In the genomic region with DNA sequence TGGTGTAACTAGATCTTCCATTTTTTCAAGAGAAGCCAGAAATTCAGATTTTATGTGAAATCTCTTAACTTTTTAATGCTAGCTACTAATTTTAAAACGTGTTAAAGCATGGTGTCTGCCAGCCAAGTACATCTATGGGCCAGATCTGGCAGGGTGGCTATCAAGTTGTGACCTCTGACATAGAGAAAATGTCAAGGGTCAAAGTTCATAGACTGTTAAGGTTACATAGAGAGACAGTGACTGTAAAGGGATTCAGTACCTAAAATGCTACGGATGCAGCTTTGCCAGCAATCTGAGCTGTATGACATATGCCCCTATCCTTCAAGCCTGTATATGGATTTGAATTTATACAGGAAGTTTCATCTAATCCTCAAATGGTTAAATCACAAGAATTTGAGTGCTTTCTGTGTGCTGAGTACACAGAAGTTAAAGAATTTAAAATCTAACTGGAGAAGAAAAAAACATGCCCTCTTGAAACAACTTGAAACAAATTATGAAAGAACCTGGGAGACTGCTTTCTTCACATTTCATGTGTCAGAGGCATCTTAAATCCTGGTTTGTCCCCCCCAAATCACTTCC, we compare ENCODE assay signal across 8 cellular contexts. TPM values are rescaled to one million over a fixed set of nuclear protein-coding genes. Genes with fewer than 3 reads are reported as not detected.
DNase-seq lines count a peak whose midpoint lies in the region; ATAC-seq and TF ChIP-seq lines count a peak whose summit lies in the region.

No MANE protein-coding gene starts in this region.

- intact Hi-C loops in left ventricle myocardium superior (cut with micrococcal nuclease) = no loop called here

- no peak for TF ChIP-seq CTCF in right atrium auricular region (IDR thresholded peaks at IDR 0.05)
- TF ChIP-seq CTCF in brain microvascular endothelial cell (IDR thresholded peaks at IDR 0.05; ENCODE audit: low read depth, low read length, missing control alignments) = no peak
- TF ChIP-seq CTCF in GM20000 (IDR thresholded peaks at IDR 0.05; ENCODE audit: extremely low read depth, missing control alignments) = no peak

- in situ Hi-C loops in brain microvascular endothelial cell (cut with HindIII; ENCODE audit: low pct_ligation_motif_present, low sequenced_read_pairs) = no loop called here

- H3K36me3 ChIP-seq in right atrium auricular region = no peaks in the 10 kb centered on the region
- peaks cover 8% of the 10 kb centered on the region for H3K36me3 ChIP-seq in brain microvascular endothelial cell (replicated peaks)
- peaks cover 0 to 8% of the 10 kb centered on the region in 2 donors for H3K36me3 ChIP-seq in muscle layer of duodenum (ENCODE audit: control insufficient read depth in 1 of 2, insufficient read depth in 2 of 2, low read length in 2 of 2)

- DNase-seq in right atrium auricular region (ENCODE audit: low spot score) (no peak), left ventricle myocardium superior (no peak), brain microvascular endothelial cell (no peak), GM20000 (ENCODE audit: low spot score) (no peak)
- DNase-seq in stimulated activated CD4-positive, alpha-beta T cell treated with anti-CD3 and anti-CD28 coated beads, Interleukin-2, amount 100 ng/mL, for 24 hours = no peak

- no peaks in the 10 kb centered on the region for H3K27me3 ChIP-seq in right atrium auricular region
- H3K27me3 ChIP-seq in brain microvascular endothelial cell (replicated peaks) = no peaks in the 10 kb centered on the region
- no peaks in the 10 kb centered on the region for H3K27me3 ChIP-seq in muscle layer of duodenum (ENCODE audit: low read depth, low read length)

- peaks cover 0 to 41% of the 10 kb centered on the region in 2 donors for H3K4me1 ChIP-seq in right atrium auricular region
- peaks cover 0 to 26% of the 10 kb centered on the region in 2 donors for H3K4me1 ChIP-seq in muscle layer of duodenum (ENCODE audit: control insufficient read depth in 1 of 2, insufficient read depth in 2 of 2, low read length in 2 of 2)

- ATAC-seq in left ventricle myocardium superior = no peak
- no peak for ATAC-seq in GM18505 (IDR thresholded peaks at IDR 0.05; ENCODE audit: unreplicated experiment)
- no peak for ATAC-seq in HG03196 (IDR thresholded peaks at IDR 0.05; ENCODE audit: unreplicated experiment)

- H3K9me3 ChIP-seq in right atrium auricular region = no peaks in the 10 kb centered on the region
- H3K9me3 ChIP-seq in muscle layer of duodenum (ENCODE audit: control insufficient read depth in 1 of 2, low read length in 2 of 2) = no peaks in the 10 kb centered on the region

- H3K27ac ChIP-seq in right atrium auricular region = peak overlapping the region; percentile 97 to 99
- no peak overlapping the region for H3K27ac ChIP-seq in brain microvascular endothelial cell
- H3K27ac ChIP-seq in muscle layer of duodenum (ENCODE audit: low read length) = peak overlapping the region; percentile 73

- TF ChIP-seq POLR2A in GM18505 (IDR thresholded peaks at IDR 0.05; ENCODE audit: borderline replicate concordance, extremely low read depth, insufficient read depth, insufficient read length) = no peak

- peak overlapping the region; percentile 81 to 89 for H3K4me3 ChIP-seq in right atrium auricular region
- peak overlapping the region; percentile 85 for H3K4me3 ChIP-seq in brain microvascular endothelial cell (ENCODE audit: low read depth, low read length)
- peak overlapping the region; percentile 79 to 85 for H3K4me3 ChIP-seq in muscle layer of duodenum (ENCODE audit: low read depth in 1 of 2, low read length in 2 of 2)

RNA-seq across cellular contexts. Expression of a gene that starts 1.0 kb away (rescaled TPM):
- 10 to 100 TPM; 29.9 to 33.1 TPM for total RNA-seq in right atrium auricular region
- total RNA-seq in left ventricle myocardium superior = 41.7 TPM

RNA-seq across cellular contexts. Expression of a gene that starts 52.5 kb away (rescaled TPM):
- total RNA-seq in right atrium auricular region (10 to 100 TPM; 15.6 to 16.4 TPM), left ventricle myocardium superior (11.8 TPM)
